21 cellular contexts compared by ENCODE assay signal in genomic region chr11:11290354-11290753, GRCh38.
"Had no signal": no experiment of that assay in that cellular context is flagged by ENCODE, and none has a peak within 500 bp of the region (broad histone marks: within the 10 kb centered on the region; RNA-seq: fewer than 3 reads in every experiment).

No MANE protein-coding gene starts in this region.

- H3K4me3 ChIP-seq: esophagus muscularis mucosa, gastroesophageal sphincter, heart left ventricle, hepatocyte, left lung, prostate gland, right atrium auricular region, stomach, thoracic aorta, tibial nerve, upper lobe of left lung had no signal

- H3K27ac Mint-ChIP-seq: naive thymus-derived CD8-positive, alpha-beta T cell; stimulated activated effector memory CD8-positive, alpha-beta T cell treated with anti-CD3 and anti-CD28 coated beads, Interleukin-12 subunit alpha, Interleukin-12 subunit beta, amount 100 ng/mL, for 72 hours had no signal

- ATAC-seq: foreskin keratinocyte; gastroesophageal sphincter; heart left ventricle; left cardiac atrium; left lung; naive thymus-derived CD8-positive, alpha-beta T cell; sciatic nerve; stimulated activated effector memory CD8-positive, alpha-beta T cell treated with anti-CD3 and anti-CD28 coated beads, Interleukin-12 subunit alpha, Interleukin-12 subunit beta, amount 100 ng/mL, for 72 hours had no signal

- H3K27ac ChIP-seq: esophagus muscularis mucosa, foreskin keratinocyte, gastroesophageal sphincter, heart left ventricle, hepatocyte, left lung, prostate gland, right atrium auricular region, stomach, thoracic aorta, tibial nerve, upper lobe of left lung had no signal

- H3K4me1 Mint-ChIP-seq: naive thymus-derived CD8-positive, alpha-beta T cell; stimulated activated effector memory CD8-positive, alpha-beta T cell treated with anti-CD3 and anti-CD28 coated beads, Interleukin-12 subunit alpha, Interleukin-12 subunit beta, amount 100 ng/mL, for 72 hours had no signal

- DNase-seq: effector CD8-positive, alpha-beta T cell; foreskin keratinocyte; heart left ventricle; left cardiac atrium; left lung; naive thymus-derived CD8-positive, alpha-beta T cell; nucleus accumbens; stimulated activated CD4-positive, alpha-beta T cell treated with anti-CD3 and anti-CD28 coated beads, Interleukin-2, amount 100 ng/mL, for 24 hours; stimulated activated CD4-positive, alpha-beta T cell treated with anti-CD3 and anti-CD28 coated beads, Interleukin-4, amount 100 ng/mL, for 24 hours; stimulated activated naive CD4-positive, alpha-beta T cell treated with Interleukin-2 at 50 U/mL for 16 hours; stomach; upper lobe of left lung had no signal

- H3K4me3 Mint-ChIP-seq: naive thymus-derived CD8-positive, alpha-beta T cell; stimulated activated effector memory CD8-positive, alpha-beta T cell treated with anti-CD3 and anti-CD28 coated beads, Interleukin-12 subunit alpha, Interleukin-12 subunit beta, amount 100 ng/mL, for 72 hours had no signal

- H3K9me3 Mint-ChIP-seq: naive thymus-derived CD8-positive, alpha-beta T cell; stimulated activated effector memory CD8-positive, alpha-beta T cell treated with anti-CD3 and anti-CD28 coated beads, Interleukin-12 subunit alpha, Interleukin-12 subunit beta, amount 100 ng/mL, for 72 hours had no signal

- H3K9me3 ChIP-seq: esophagus muscularis mucosa, gastroesophageal sphincter, heart left ventricle, left lung, prostate gland, right atrium auricular region, stomach, thoracic aorta, tibial nerve, upper lobe of left lung had no signal

- H3K27me3 ChIP-seq: esophagus muscularis mucosa, foreskin keratinocyte, gastroesophageal sphincter, heart left ventricle, hepatocyte, left lung, right atrium auricular region, stomach, tibial nerve, upper lobe of left lung had no signal

- H3K36me3 ChIP-seq: prostate gland, stomach had no signal

- H3K36me3 Mint-ChIP-seq: naive thymus-derived CD8-positive, alpha-beta T cell; stimulated activated effector memory CD8-positive, alpha-beta T cell treated with anti-CD3 and anti-CD28 coated beads, Interleukin-12 subunit alpha, Interleukin-12 subunit beta, amount 100 ng/mL, for 72 hours had no signal

- H3K4me1 ChIP-seq: foreskin keratinocyte, left lung, prostate gland, right atrium auricular region, stomach had no signal
